In the genomic region with DNA sequence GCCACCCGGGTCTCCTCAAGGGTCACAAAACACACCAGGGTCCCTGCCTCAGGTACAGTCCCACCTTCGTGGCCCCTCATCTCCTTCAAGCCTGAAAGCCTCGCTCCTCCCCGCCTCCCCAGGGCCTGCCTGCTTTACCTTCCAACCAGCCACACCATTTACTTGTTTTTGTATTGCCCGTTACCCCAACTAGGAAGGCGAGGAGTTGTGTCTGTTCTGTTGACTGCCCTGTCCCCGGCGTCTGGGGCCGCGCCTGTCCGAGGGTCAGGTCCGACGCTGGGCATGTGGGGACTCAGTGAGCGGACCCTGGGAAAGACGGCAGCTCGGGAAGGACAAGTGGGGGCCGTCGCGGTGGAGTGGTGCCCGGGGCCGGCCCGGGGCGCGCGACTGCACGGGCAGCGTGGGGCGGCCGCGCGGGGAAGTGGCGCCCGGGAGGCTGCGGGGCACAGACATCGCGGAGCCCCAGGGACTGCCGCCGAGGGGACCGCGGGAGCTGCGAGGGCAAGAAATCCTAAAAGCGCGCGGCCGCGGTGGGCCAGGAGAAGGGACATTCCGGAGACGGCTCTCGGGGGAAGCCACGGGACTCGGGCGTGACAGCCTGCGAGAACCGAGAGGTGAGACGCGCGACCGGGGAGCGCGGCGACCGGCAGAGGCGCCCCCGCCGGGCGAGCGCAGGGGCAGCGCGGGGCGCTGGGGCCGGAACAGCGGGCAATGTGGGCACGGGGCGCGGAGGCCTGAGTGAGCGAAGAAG, we compare ENCODE assay signal across 8 cellular contexts. TPM values are rescaled to one million over a fixed set of nuclear protein-coding genes. Genes with fewer than 3 reads are reported as not detected.
DNase-seq lines count a peak whose midpoint lies in the region; ATAC-seq and TF ChIP-seq lines count a peak whose summit lies in the region.

No MANE protein-coding gene starts in this region.

- peaks cover 29% of the 10 kb centered on the region for H3K27me3 Mint-ChIP-seq in osteocyte (ENCODE audit: unreplicated experiment)

- peak; percentile 34 for ATAC-seq in GM21528 (IDR thresholded peaks at IDR 0.05; ENCODE audit: low FRiP score, unreplicated experiment)

- no peaks in the 10 kb centered on the region for H3K36me3 Mint-ChIP-seq in osteocyte (ENCODE audit: unreplicated experiment)

- DNase-seq in NCI-H1417 (lab: John Stamatoyannopoulos, UW) = peak; percentile 78 to 80 (median 78)
- DNase-seq in NCI-H1417 treated with DMSO at 0.1 percent for 48 hours (lab: John Stamatoyannopoulos, UW) = no peak
- peak; percentile 45 for DNase-seq in KBM-7
- DNase-seq in activated CD4-positive, alpha-beta T cell treated with anti-CD3 and anti-CD28 coated beads, Interleukin-2, amount 50 U/mL, for 48 hours = peak; percentile 39 to 49
- no peak for DNase-seq in fibroblast of pulmonary artery (ENCODE audit: low read depth)
- DNase-seq in osteocyte (ENCODE audit: extremely low spot score, unreplicated experiment) = no peak
- DNase-seq in T1000 (lab: John Stamatoyannopoulos, UW) = no peak

- H3K4me3 ChIP-seq in fibroblast of pulmonary artery (replicated peaks; ENCODE audit: low read depth, low read length) = peak overlapping the region; percentile 45

- no peak overlapping the region for H3K27ac Mint-ChIP-seq in osteocyte (ENCODE audit: unreplicated experiment)

- peak overlapping the region; percentile 76 for H3K4me3 Mint-ChIP-seq in osteocyte (ENCODE audit: unreplicated experiment)

- in situ Hi-C loops in KBM-7 (cut with MboI; ENCODE audit: low pct_unique_long_range_greater_than_20kb, low sequenced_read_pairs) = no loop called here

- TF ChIP-seq CTCF in fibroblast of pulmonary artery (IDR thresholded peaks at IDR 0.05; ENCODE audit: low read length, missing control alignments) (no peak), osteocyte (IDR thresholded peaks at IDR 0.05) (peak; percentile 24)

- no peaks in the 10 kb centered on the region for H3K9me3 Mint-ChIP-seq in osteocyte (ENCODE audit: unreplicated experiment)

- H3K4me1 Mint-ChIP-seq in osteocyte (ENCODE audit: unreplicated experiment) = peaks cover 13% of the 10 kb centered on the region

RNA-seq across cellular contexts. Expression of a gene that starts 0.8 kb away (rescaled TPM):
- total RNA-seq in osteocyte = 0.32 and 0.81 TPM in 2 replicates

Comparison
In these comparisons a context has a peak if more than half of its experiments do, and no peak if none do; other contexts are left out.
1. DNase-seq: peak in NCI-H1417 (3 of 3), KBM-7 (single experiment) and activated CD4-positive, alpha-beta T cell treated with anti-CD3 and anti-CD28 coated beads, Interleukin-2, amount 50 U/mL, for 48 hours (2 of 2); none in NCI-H1417 treated with DMSO at 0.1 percent for 48 hours (single experiment), fibroblast of pulmonary artery (single experiment), osteocyte (single experiment) and T1000 (single experiment).